Comparison of ENCODE assay signal across 1 cellular context in the genomic region with DNA sequence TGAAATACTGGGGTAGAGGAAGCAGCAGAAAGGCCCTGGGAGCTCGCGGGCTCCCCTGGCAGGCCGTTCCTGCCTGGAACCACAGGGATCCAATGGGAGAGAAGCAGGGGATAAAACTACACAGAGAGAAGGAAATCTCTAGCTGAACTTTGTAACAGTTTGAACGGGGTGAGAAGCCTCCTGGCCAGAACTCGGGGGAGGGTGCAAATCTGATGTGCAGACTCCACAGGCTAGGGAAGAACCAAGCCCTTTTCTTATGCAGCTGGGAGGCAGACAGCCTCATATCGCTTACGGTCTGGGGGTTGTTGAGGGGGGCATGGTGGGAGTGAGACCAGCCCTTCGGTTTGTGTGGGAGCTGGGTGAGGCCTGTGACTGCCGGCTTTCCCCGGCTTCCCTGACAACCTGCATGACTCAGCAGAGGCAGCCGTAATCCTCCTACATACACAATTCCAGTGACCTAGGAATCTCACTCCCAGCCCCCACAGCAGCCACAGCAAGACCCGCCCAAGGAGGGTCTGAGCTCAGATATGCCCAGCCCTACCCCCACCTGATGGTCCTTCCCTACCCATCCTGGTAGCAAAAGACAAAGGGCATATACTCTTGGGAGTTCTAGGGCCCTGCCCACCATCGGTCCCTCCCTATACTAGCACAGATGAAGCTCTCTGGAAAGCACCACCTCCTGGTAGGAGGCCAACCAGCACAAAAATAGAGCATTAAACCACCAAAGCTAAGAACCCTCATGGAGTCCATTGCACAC.
TF ChIP-seq lines count a peak whose summit lies in the region.

No MANE protein-coding gene starts in this region.

TF ChIP-seq in K562, 482 proteins besides CTCF, POLR2A, EP300 and RAD21 (continued from another document):
- no peak for TF ChIP-seq KAT7 (CRISPR knock-in tag; IDR thresholded peaks at IDR 0.05; ENCODE audit: borderline replicate concordance)
- 0 out of 2 replicates have a peak, but pooled peaks have one; percentile 18 for TF ChIP-seq EGR1 (conservative IDR thresholded peaks at IDR 0.05)
- peak; percentile 53 for TF ChIP-seq ZNF316 (IDR thresholded peaks at IDR 0.05)
- no peak for TF ChIP-seq NR2F6 (CRISPR knock-in tag; IDR thresholded peaks at IDR 0.05)
- peak; percentile 34 for TF ChIP-seq MAFK (IDR thresholded peaks at IDR 0.05; ENCODE audit: low read length)
- TF ChIP-seq GTF2A2 (tag; IDR thresholded peaks at IDR 0.05), result no peak
- TF ChIP-seq ZKSCAN8 (CRISPR knock-in tag; IDR thresholded peaks at IDR 0.05), result no peak
